ENCODE assay signal across 13 cellular contexts in the genomic region with DNA sequence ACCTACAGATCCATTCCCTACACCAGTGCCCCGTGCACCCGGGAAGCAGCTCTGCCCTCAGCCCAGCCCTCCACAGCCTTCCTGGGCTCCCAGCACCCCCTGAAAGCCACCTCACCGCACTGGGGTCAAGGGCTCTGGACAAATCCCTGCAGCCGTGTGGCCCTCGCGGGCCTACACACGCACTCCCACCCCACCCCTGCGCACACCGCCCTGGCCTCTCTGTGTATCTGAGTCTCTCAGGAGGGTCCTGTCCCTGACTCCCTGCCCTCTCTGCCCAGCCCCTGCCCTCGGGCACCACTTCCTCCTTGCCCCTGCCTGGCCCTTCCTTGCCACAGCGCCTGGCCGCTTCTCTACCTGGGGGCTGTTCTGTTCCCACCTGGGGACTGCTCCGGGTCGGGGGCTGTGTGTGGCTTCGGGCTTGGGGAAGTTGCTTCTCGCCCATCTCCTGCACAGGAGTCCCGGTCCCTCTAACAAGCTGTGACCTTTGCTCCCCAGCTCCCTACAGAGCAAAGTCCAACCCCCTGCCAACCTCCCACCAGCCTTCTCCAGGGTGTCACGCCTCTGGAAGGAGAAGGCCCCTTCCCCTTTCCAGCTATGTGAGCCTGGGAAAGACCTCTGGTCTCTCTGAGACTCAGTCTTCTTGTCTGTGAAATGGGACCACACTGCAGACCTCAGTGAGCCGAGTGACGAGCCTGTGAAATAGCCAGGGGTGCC. TPM values are rescaled to one million over a fixed set of nuclear protein-coding genes. Genes with fewer than 3 reads are reported as not detected.
DNase-seq lines count a peak whose midpoint lies in the region; TF ChIP-seq lines count a peak whose summit lies in the region.
"Had no signal": no experiment of that assay in that cellular context is flagged by ENCODE, and none has a peak within 500 bp of the region (broad histone marks: within the 10 kb centered on the region; RNA-seq: fewer than 3 reads in every experiment).

No MANE protein-coding gene starts in this region.

- H3K9me3 ChIP-seq in suprapubic skin: no peaks in the 10 kb centered on the region
- H3K9me3 ChIP-seq: upper lobe of right lung had no signal

- peaks cover 34% of the 10 kb centered on the region for H3K4me1 ChIP-seq in suprapubic skin
- H3K4me1 ChIP-seq: upper lobe of right lung had no signal

- no peak overlapping the region for H3K4me3 ChIP-seq in suprapubic skin
- H3K4me3 ChIP-seq: neural progenitor cell, upper lobe of right lung had no signal

- H3K27me3 ChIP-seq in suprapubic skin: no peaks in the 10 kb centered on the region
- H3K27me3 ChIP-seq: neural progenitor cell, upper lobe of right lung had no signal

- no peak for TF ChIP-seq CTCF in suprapubic skin (IDR thresholded peaks at IDR 0.05)

- H3K27ac ChIP-seq in suprapubic skin: peak overlapping the region; percentile 52
- H3K27ac ChIP-seq: neural progenitor cell had no signal

- H3K36me3 ChIP-seq in suprapubic skin: peaks cover 7% of the 10 kb centered on the region
- H3K36me3 ChIP-seq: neural progenitor cell, upper lobe of right lung had no signal

- peak; percentile 13 for DNase-seq in activated CD8-positive, alpha-beta memory T cell treated with anti-CD3 and anti-CD28 coated beads, Interleukin-2, amount 50 U/mL, for 4 hours
- DNase-seq in activated CD8-positive, alpha-beta memory T cell treated with anti-CD3 and anti-CD28 coated beads, Interleukin-2, amount 50 U/mL, for 48 hours: no peak
- peak; percentile 14 for DNase-seq in iPS-NIHi11 (ENCODE audit: low spot score)
- DNase-seq in suprapubic skin (ENCODE audit: low spot score in 2 of 2): no peak
- DNase-seq in inferior parietal cortex (ENCODE audit: extremely low spot score): no peak
- no peak for DNase-seq in NCI-H128 (lab: John Stamatoyannopoulos, UW; ENCODE audit: unreplicated experiment)
- DNase-seq: activated CD8-positive, alpha-beta memory T cell treated with anti-CD3 and anti-CD28 coated beads for 24 hours; activated naive CD4-positive, alpha-beta T cell treated with Interleukin-2 at 50 U/mL for 16 hours; head of caudate nucleus; NCI-H1105 treated with DMSO at 0.1 percent for 48 hours; stimulated activated CD4-positive, alpha-beta T cell treated with anti-CD3 and anti-CD28 coated beads, Interleukin-15, amount 100 ng/mL, for 24 hours; upper lobe of right lung had no signal

- 87% methylated on average over 19 of the region's 20 CpGs for WGBS in suprapubic skin

- no peak for TF ChIP-seq POLR2A in suprapubic skin (IDR thresholded peaks at IDR 0.05)

- no peak for TF ChIP-seq EP300 in suprapubic skin (IDR thresholded peaks at IDR 0.05)

RNA-seq across cellular contexts. Expression of a gene that starts 1.5 kb away (rescaled TPM):
- total RNA-seq in suprapubic skin: 100 to 1,000 TPM in 3 of 4 donors, 10 to 100 TPM in 1; 55.0 to 234 (median 112) TPM

RNA-seq across cellular contexts. Expression of a gene that starts 15.3 kb away (rescaled TPM):
- 10 to 100 TPM; 35.7 to 79.0 (median 62.0) TPM for total RNA-seq in suprapubic skin

RNA-seq across cellular contexts. Expression of a gene that starts 24.0 kb away (rescaled TPM):
- 10 to 100 TPM; 29.3 to 65.0 (median 36.2) TPM for total RNA-seq in suprapubic skin

RNA-seq across cellular contexts. Expression of a gene that starts 50.3 kb away (rescaled TPM):
- total RNA-seq in suprapubic skin: 10 to 100 TPM; 45.7 to 96.5 (median 75.8) TPM

Comparison
In these comparisons a context has a peak if more than half of its experiments do, and no peak if none do; other contexts are left out.
1. DNase-seq: peak in activated CD8-positive, alpha-beta memory T cell treated with anti-CD3 and anti-CD28 coated beads, Interleukin-2, amount 50 U/mL, for 4 hours (single experiment) and iPS-NIHi11 (single experiment); none in activated CD8-positive, alpha-beta memory T cell treated with anti-CD3 and anti-CD28 coated beads, Interleukin-2, amount 50 U/mL, for 48 hours (single experiment), suprapubic skin (0 of 2), inferior parietal cortex (single experiment) and NCI-H128 (single experiment).